21 cellular contexts compared by ENCODE assay signal in genomic region chr14:51593397-51593796, GRCh38. TPM values are rescaled to one million over a fixed set of nuclear protein-coding genes. Genes with fewer than 3 reads are reported as not detected.
DNase-seq lines count a peak whose midpoint lies in the region; ATAC-seq, FAIRE-seq and TF ChIP-seq lines count a peak whose summit lies in the region.
"Had no signal": no experiment of that assay in that cellular context is flagged by ENCODE, and none has a peak within 500 bp of the region (broad histone marks: within the 10 kb centered on the region; RNA-seq: fewer than 3 reads in every experiment).

No MANE protein-coding gene starts in this region.

- ATAC-seq in GM19351 (IDR thresholded peaks at IDR 0.05; ENCODE audit: unreplicated experiment) (peak; percentile 47), pancreas (no peak)
- ATAC-seq: left colon had no signal

- no peak for TF ChIP-seq CTCF in pancreas (IDR thresholded peaks at IDR 0.05)

- 30 to 72% methylated on average over 5 of the region's 5 CpGs for WGBS in pancreas, 2 donors

- no peaks in the 10 kb centered on the region for H3K36me3 ChIP-seq in pancreas
- H3K36me3 ChIP-seq: HAP-1, spleen, vagina had no signal

- no peaks in the 10 kb centered on the region for H3K27me3 ChIP-seq in pancreas
- H3K27me3 ChIP-seq: vagina had no signal

- peaks cover 35 to 43% of the 10 kb centered on the region in 2 donors for H3K4me1 Mint-ChIP-seq in immature natural killer cell

- no peak overlapping the region for H3K27ac ChIP-seq in pancreas
- H3K27ac ChIP-seq: spleen, vagina had no signal

- peaks cover 0 to 4% (median 0%) of the 10 kb centered on the region in 6 donors for H3K9me3 Mint-ChIP-seq in immature natural killer cell
- H3K9me3 Mint-ChIP-seq: neural crest cell; T-helper 1 cell treated with Interleukin-12 subunit alpha and Interleukin-12 subunit beta and Interleukin-4 antibody, amounts not matched to agents 30 μg/mL and 1 μg/mL, for 36 hours had no signal

- H3K4me1 ChIP-seq in pancreas, result no peaks in the 10 kb centered on the region
- H3K4me1 ChIP-seq: HAP-1, spleen, vagina had no signal

- peaks cover 11 to 18% (median 17%) of the 10 kb centered on the region in 3 donors for H3K27me3 Mint-ChIP-seq in immature natural killer cell (ENCODE audit: low read depth in 3 of 3)

- intact Hi-C loops in pancreas (cut with DNase I), result no loop called here

- no peaks in the 10 kb centered on the region for H3K9me3 ChIP-seq in pancreas
- H3K9me3 ChIP-seq: HAP-1, spleen, vagina had no signal

- DNase-seq in AG20443 (ENCODE audit: low spot score), result peak; percentile 37
- peak; percentile 74 for DNase-seq in NCI-H460 (ENCODE audit: extremely low read depth, low read depth)
- DNase-seq in immature natural killer cell, result peak in 2 of 3 donors; percentile 34 to 51
- no peak for DNase-seq in midbrain (lab: John Stamatoyannopoulos, UW)
- DNase-seq in stimulated activated CD4-positive, alpha-beta T cell treated with anti-CD3 and anti-CD28 coated beads, Interleukin-2, amount 100 ng/mL, for 48 hours, result no peak
- no peak for DNase-seq in pancreas
- no peak for DNase-seq in HUDEP-2 (lab: John Stamatoyannopoulos, UW; ENCODE audit: unreplicated experiment in 76 of 76)
- DNase-seq: activated CD4-positive, alpha-beta T cell treated with anti-CD3 and anti-CD28 coated beads, Interleukin-2, amount 50 U/mL, for 4 hours; central memory CD4-positive, alpha-beta T cell; erythroblast; left colon; NCI-H2029; NCI-H510A; SHP77 treated with DMSO at 0.1 percent for 48 hours; spleen; stimulated activated CD8-positive, alpha-beta memory T cell treated with anti-CD3 and anti-CD28 coated beads, Interleukin-4, amount 100 ng/mL, for 48 hours had no signal

- FAIRE-seq in pancreas (lab: Jason Lieb, UNC), result no peak

- no peak overlapping the region for H3K4me3 ChIP-seq in pancreas
- H3K4me3 ChIP-seq: HAP-1, spleen, vagina had no signal

- H3K36me3 Mint-ChIP-seq in immature natural killer cell, result no peaks in the 10 kb centered on the region

- no peak overlapping the region for H3K4me3 Mint-ChIP-seq in immature natural killer cell
- H3K4me3 Mint-ChIP-seq: neural crest cell; T-helper 1 cell treated with Interleukin-12 subunit alpha and Interleukin-12 subunit beta and Interleukin-4 antibody, amounts not matched to agents 30 μg/mL and 1 μg/mL, for 36 hours had no signal

- H3K27ac Mint-ChIP-seq in immature natural killer cell, result peak overlapping the region in 4 of 6 donors; percentile 22 to 76 (median 64)
- H3K27ac Mint-ChIP-seq: T-helper 1 cell treated with Interleukin-12 subunit alpha and Interleukin-12 subunit beta and Interleukin-4 antibody, amounts not matched to agents 30 μg/mL and 1 μg/mL, for 36 hours had no signal

RNA-seq across cellular contexts. Expression of gene FRMD6, which starts 58.3 kb away (rescaled TPM):
- total RNA-seq in NCI-H460 (2014; rRNA removed; shearing (Covaris generic)), result 90.8 and 93.8 TPM in 2 replicates
- polyA plus RNA-seq in NCI-H460 (2014; cell fraction: nucleus; rRNA removed), result 58.5 and 73.7 TPM in 2 replicates
- 1 to 10 TPM in 1 of 3 donors, under 1 TPM in 2; 0.30 to 7.0 (median 0.84) TPM for polyA plus RNA-seq in immature natural killer cell
- 10 to 100 TPM in 1 of 6 donors, 1 to 10 TPM in 5; 2.9 to 20.3 (median 7.1) TPM for total RNA-seq in pancreas
- polyA plus RNA-seq in pancreas, result 1 to 10 TPM; 2.8 to 3.5 TPM

Comparison
In these comparisons a context has a peak if more than half of its experiments do, and no peak if none do; other contexts are left out.
1. DNase-seq: peak in AG20443 (single experiment), NCI-H460 (single experiment) and immature natural killer cell (2 of 3); none in midbrain (single experiment), stimulated activated CD4-positive, alpha-beta T cell treated with anti-CD3 and anti-CD28 coated beads, Interleukin-2, amount 100 ng/mL, for 48 hours (0 of 2), pancreas (0 of 6) and HUDEP-2 (0 of 76).